Comparison of ENCODE assay signal across 9 cellular contexts in genomic region chr3:108823803-108824202, GRCh38. TPM values are rescaled to one million over a fixed set of nuclear protein-coding genes. Genes with fewer than 3 reads are reported as not detected.
"Had no signal": no experiment of that assay in that cellular context is flagged by ENCODE, and none has a peak within 500 bp of the region (broad histone marks: within the 10 kb centered on the region; RNA-seq: fewer than 3 reads in every experiment).

No MANE protein-coding gene starts in this region.

RNA-seq across cellular contexts. Expression of gene TRAT1, which starts 1.2 kb away (rescaled TPM):
- total RNA-seq: body of pancreas, cardiac muscle cell, chondrocyte, fibroblast of lung, lower leg skin, osteoblast, renal cortical epithelial cell, thoracic aorta had no signal
- polyA plus RNA-seq: cardiac muscle cell, fibroblast of lung, keratinocyte had no signal
